ENCODE assay signal across 2 cellular contexts in the genomic region with DNA sequence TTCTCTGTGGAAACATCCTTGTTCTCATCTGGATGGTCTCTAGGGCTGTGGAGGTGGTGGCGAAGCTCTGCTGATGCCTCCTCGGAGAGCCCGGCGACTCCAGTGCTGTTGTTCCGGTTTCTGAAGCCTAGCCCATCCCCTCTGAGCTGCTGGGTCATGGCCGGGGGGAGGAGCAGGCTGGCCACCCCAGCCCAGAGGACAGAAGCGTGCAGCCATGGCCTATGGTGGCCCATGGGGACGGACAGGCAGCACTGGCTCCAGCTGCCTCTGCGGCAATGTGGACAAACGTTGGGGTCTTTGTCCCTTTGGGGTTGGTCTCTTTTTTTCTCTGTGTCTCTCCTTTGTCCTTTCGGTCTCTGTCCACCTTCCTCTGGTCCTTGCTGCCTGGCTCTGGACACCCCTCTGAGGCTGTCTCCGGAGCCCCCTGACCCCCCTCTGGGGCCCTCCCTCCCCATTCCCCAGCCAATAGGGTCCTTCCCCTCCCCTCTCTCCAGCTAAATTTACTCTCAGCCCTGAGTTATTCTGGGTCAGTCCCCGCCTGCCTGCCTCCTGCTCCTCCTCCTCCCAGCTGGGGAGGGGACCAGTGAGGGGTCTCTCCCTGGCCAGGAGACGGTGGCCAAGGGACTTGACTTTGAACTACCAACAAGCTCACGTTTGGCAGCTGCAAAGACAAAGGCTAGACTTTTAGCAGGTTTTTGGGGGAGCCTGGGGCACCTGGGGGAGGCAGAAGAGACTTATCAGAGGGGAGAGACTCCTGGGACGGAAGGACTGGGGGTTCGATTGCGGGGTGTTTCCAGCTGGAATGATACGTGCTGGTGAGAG.
TF ChIP-seq lines count a peak whose summit lies in the region.

Gene HRC (minus strand): TSS at position 392 of the 822 bp plus-strand sequence. CDS start 159 bp downstream, at position 233.

TF ChIP-seq in GM23338, 12 proteins besides CTCF, POLR2A, EP300 and RAD21:
- TF ChIP-seq EZH2phosphoT487 (IDR thresholded peaks at IDR 0.05; ENCODE audit: unreplicated experiment): no peak
- no peak for TF ChIP-seq ZNF331 (CRISPR knock-in tag; IDR thresholded peaks at IDR 0.05; ENCODE audit: low read depth)
- TF ChIP-seq JUNB (IDR thresholded peaks at IDR 0.05; ENCODE audit: unreplicated experiment): no peak
- TF ChIP-seq NANOG (IDR thresholded peaks at IDR 0.05; ENCODE audit: borderline replicate concordance): no peak
- TF ChIP-seq CREB1 (CRISPR knock-in tag; IDR thresholded peaks at IDR 0.05; ENCODE audit: low read depth): no peak
- no peak for TF ChIP-seq ZNF462 (CRISPR knock-in tag; IDR thresholded peaks at IDR 0.05)

TF ChIP-seq in K562, 482 proteins besides CTCF, POLR2A, EP300 and RAD21 (continues in another document):
- TF ChIP-seq, protein P1, sequence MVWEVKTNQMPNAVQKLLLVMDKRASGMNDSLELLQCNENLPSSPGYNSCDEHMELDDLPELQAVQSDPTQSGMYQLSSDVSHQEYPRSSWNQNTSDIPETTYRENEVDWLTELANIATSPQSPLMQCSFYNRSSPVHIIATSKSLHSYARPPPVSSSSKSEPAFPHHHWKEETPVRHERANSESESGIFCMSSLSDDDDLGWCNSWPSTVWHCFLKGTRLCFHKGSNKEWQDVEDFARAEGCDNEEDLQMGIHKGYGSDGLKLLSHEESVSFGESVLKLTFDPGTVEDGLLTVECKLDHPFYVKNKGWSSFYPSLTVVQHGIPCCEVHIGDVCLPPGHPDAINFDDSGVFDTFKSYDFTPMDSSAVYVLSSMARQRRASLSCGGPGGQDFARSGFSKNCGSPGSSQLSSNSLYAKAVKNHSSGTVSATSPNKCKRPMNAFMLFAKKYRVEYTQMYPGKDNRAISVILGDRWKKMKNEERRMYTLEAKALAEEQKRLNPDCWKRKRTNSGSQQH (CRISPR knock-in tag; IDR thresholded peaks at IDR 0.05): peak; percentile 8; the same call in 1 of the 2 replicates
- TF ChIP-seq ZNF175 (CRISPR knock-in tag; IDR thresholded peaks at IDR 0.05; ENCODE audit: low read depth) (0 out of 2 replicates have a peak, but pooled peaks have one; percentile 54), EHMT2 (IDR thresholded peaks at IDR 0.05) (peak; percentile 31; the same call in 1 of the 2 replicates), JUND (IDR thresholded peaks at IDR 0.05; ENCODE audit: borderline replicate concordance, low read depth, low read length) (peak; percentile 61), JUND (tag; IDR thresholded peaks at IDR 0.05; ENCODE audit: borderline replicate concordance, low read depth, low read length) (no peak; the same call in 2 of the 3 replicates), BCL6 (CRISPR knock-in tag; IDR thresholded peaks at IDR 0.05) (no peak), MEF2A (IDR thresholded peaks at IDR 0.05; ENCODE audit: control insufficient read depth, low read depth, low read length) (no peak; the same call in 1 of the 2 replicates), ESRRA (IDR thresholded peaks at IDR 0.05; ENCODE audit: borderline replicate concordance, low read depth) (peak; percentile 52; the same call in 1 of the 2 replicates), HLTF (IDR thresholded peaks at IDR 0.05) (no peak), ZFPM2 (CRISPR knock-in tag; IDR thresholded peaks at IDR 0.05) (no peak), PRDM10 (IDR thresholded peaks at IDR 0.05; ENCODE audit: partially characterized antibody) (peak; percentile 82)
- TF ChIP-seq, protein P2, sequence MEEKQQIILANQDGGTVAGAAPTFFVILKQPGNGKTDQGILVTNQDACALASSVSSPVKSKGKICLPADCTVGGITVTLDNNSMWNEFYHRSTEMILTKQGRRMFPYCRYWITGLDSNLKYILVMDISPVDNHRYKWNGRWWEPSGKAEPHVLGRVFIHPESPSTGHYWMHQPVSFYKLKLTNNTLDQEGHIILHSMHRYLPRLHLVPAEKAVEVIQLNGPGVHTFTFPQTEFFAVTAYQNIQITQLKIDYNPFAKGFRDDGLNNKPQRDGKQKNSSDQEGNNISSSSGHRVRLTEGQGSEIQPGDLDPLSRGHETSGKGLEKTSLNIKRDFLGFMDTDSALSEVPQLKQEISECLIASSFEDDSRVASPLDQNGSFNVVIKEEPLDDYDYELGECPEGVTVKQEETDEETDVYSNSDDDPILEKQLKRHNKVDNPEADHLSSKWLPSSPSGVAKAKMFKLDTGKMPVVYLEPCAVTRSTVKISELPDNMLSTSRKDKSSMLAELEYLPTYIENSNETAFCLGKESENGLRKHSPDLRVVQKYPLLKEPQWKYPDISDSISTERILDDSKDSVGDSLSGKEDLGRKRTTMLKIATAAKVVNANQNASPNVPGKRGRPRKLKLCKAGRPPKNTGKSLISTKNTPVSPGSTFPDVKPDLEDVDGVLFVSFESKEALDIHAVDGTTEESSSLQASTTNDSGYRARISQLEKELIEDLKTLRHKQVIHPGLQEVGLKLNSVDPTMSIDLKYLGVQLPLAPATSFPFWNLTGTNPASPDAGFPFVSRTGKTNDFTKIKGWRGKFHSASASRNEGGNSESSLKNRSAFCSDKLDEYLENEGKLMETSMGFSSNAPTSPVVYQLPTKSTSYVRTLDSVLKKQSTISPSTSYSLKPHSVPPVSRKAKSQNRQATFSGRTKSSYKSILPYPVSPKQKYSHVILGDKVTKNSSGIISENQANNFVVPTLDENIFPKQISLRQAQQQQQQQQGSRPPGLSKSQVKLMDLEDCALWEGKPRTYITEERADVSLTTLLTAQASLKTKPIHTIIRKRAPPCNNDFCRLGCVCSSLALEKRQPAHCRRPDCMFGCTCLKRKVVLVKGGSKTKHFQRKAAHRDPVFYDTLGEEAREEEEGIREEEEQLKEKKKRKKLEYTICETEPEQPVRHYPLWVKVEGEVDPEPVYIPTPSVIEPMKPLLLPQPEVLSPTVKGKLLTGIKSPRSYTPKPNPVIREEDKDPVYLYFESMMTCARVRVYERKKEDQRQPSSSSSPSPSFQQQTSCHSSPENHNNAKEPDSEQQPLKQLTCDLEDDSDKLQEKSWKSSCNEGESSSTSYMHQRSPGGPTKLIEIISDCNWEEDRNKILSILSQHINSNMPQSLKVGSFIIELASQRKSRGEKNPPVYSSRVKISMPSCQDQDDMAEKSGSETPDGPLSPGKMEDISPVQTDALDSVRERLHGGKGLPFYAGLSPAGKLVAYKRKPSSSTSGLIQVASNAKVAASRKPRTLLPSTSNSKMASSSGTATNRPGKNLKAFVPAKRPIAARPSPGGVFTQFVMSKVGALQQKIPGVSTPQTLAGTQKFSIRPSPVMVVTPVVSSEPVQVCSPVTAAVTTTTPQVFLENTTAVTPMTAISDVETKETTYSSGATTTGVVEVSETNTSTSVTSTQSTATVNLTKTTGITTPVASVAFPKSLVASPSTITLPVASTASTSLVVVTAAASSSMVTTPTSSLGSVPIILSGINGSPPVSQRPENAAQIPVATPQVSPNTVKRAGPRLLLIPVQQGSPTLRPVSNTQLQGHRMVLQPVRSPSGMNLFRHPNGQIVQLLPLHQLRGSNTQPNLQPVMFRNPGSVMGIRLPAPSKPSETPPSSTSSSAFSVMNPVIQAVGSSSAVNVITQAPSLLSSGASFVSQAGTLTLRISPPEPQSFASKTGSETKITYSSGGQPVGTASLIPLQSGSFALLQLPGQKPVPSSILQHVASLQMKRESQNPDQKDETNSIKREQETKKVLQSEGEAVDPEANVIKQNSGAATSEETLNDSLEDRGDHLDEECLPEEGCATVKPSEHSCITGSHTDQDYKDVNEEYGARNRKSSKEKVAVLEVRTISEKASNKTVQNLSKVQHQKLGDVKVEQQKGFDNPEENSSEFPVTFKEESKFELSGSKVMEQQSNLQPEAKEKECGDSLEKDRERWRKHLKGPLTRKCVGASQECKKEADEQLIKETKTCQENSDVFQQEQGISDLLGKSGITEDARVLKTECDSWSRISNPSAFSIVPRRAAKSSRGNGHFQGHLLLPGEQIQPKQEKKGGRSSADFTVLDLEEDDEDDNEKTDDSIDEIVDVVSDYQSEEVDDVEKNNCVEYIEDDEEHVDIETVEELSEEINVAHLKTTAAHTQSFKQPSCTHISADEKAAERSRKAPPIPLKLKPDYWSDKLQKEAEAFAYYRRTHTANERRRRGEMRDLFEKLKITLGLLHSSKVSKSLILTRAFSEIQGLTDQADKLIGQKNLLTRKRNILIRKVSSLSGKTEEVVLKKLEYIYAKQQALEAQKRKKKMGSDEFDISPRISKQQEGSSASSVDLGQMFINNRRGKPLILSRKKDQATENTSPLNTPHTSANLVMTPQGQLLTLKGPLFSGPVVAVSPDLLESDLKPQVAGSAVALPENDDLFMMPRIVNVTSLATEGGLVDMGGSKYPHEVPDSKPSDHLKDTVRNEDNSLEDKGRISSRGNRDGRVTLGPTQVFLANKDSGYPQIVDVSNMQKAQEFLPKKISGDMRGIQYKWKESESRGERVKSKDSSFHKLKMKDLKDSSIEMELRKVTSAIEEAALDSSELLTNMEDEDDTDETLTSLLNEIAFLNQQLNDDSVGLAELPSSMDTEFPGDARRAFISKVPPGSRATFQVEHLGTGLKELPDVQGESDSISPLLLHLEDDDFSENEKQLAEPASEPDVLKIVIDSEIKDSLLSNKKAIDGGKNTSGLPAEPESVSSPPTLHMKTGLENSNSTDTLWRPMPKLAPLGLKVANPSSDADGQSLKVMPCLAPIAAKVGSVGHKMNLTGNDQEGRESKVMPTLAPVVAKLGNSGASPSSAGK (IDR thresholded peaks at IDR 0.05): peak; percentile 33; the same call in 1 of the 2 replicates
- TF ChIP-seq, protein P3, sequence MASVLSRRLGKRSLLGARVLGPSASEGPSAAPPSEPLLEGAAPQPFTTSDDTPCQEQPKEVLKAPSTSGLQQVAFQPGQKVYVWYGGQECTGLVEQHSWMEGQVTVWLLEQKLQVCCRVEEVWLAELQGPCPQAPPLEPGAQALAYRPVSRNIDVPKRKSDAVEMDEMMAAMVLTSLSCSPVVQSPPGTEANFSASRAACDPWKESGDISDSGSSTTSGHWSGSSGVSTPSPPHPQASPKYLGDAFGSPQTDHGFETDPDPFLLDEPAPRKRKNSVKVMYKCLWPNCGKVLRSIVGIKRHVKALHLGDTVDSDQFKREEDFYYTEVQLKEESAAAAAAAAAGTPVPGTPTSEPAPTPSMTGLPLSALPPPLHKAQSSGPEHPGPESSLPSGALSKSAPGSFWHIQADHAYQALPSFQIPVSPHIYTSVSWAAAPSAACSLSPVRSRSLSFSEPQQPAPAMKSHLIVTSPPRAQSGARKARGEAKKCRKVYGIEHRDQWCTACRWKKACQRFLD (CRISPR knock-in tag; IDR thresholded peaks at IDR 0.05): no peak
- TF ChIP-seq, protein P4, sequence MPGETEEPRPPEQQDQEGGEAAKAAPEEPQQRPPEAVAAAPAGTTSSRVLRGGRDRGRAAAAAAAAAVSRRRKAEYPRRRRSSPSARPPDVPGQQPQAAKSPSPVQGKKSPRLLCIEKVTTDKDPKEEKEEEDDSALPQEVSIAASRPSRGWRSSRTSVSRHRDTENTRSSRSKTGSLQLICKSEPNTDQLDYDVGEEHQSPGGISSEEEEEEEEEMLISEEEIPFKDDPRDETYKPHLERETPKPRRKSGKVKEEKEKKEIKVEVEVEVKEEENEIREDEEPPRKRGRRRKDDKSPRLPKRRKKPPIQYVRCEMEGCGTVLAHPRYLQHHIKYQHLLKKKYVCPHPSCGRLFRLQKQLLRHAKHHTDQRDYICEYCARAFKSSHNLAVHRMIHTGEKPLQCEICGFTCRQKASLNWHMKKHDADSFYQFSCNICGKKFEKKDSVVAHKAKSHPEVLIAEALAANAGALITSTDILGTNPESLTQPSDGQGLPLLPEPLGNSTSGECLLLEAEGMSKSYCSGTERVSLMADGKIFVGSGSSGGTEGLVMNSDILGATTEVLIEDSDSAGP (CRISPR knock-in tag; IDR thresholded peaks at IDR 0.05): no peak
